ENCODE assay signal across 1 cellular context in genomic region chr13:49936085-49936942, GRCh38.
TF ChIP-seq lines count a peak whose summit lies in the region.

Gene SPRYD7 (minus strand): TSS chr13:49936340. CDS start chr13:49936235, 105 bp downstream.

TF ChIP-seq in HepG2, 621 proteins besides CTCF, POLR2A, EP300 and RAD21 (continued from another document and continues in another):
- TF ChIP-seq MYPOP (CRISPR knock-in tag; IDR thresholded peaks at IDR 0.05) = 0 out of 2 replicates have a peak, but pooled peaks have one; percentile 39
- TF ChIP-seq ATF7 (IDR thresholded peaks at IDR 0.05) = no peak
- no peak for TF ChIP-seq ATF7 (CRISPR knock-in tag; IDR thresholded peaks at IDR 0.05)
- no peak for TF ChIP-seq U2AF2 (IDR thresholded peaks at IDR 0.05; ENCODE audit: low read depth, low read length)
- peak; percentile 86 for TF ChIP-seq ZNF292 (CRISPR knock-in tag; IDR thresholded peaks at IDR 0.05; ENCODE audit: borderline replicate concordance, low read depth)
- no peak for TF ChIP-seq MTF2 (CRISPR knock-in tag; IDR thresholded peaks at IDR 0.05; ENCODE audit: borderline replicate concordance)
- peak; percentile 44; the same call in 1 of the 2 replicates for TF ChIP-seq MAX (IDR thresholded peaks at IDR 0.05)
- TF ChIP-seq BRD4 (CRISPR knock-in tag; IDR thresholded peaks at IDR 0.05) = 0 out of 2 replicates have a peak, but pooled peaks have one; percentile 64
- TF ChIP-seq SSRP1 (CRISPR knock-in tag; IDR thresholded peaks at IDR 0.05) = no peak
- no peak for TF ChIP-seq ZMAT5 (CRISPR knock-in tag; IDR thresholded peaks at IDR 0.05; ENCODE audit: borderline replicate concordance, low read depth)
- TF ChIP-seq ZNF549 (CRISPR knock-in tag; IDR thresholded peaks at IDR 0.05) = no peak
- TF ChIP-seq EED (CRISPR knock-in tag; IDR thresholded peaks at IDR 0.05) = peak; percentile 70
- no peak for TF ChIP-seq NFE2 (CRISPR knock-in tag; IDR thresholded peaks at IDR 0.05)
- 0 out of 2 replicates have a peak, but pooled peaks have one; percentile 69 for TF ChIP-seq ZNF589 (CRISPR knock-in tag; conservative IDR thresholded peaks at IDR 0.05)
- TF ChIP-seq SP1 (IDR thresholded peaks at IDR 0.05) = no peak
- TF ChIP-seq SP1 (CRISPR knock-in tag; IDR thresholded peaks at IDR 0.05) = no peak; the same call in none of the 2 replicates
- no peak; the same call in 1 of the 2 replicates for TF ChIP-seq TGIF2 (CRISPR knock-in tag; IDR thresholded peaks at IDR 0.05)
- TF ChIP-seq DMTF1 (CRISPR knock-in tag; IDR thresholded peaks at IDR 0.05) = no peak
- no peak; the same call in 1 of the 2 replicates for TF ChIP-seq ZBTB3 (CRISPR knock-in tag; IDR thresholded peaks at IDR 0.05; ENCODE audit: borderline replicate concordance, low read depth)
- no peak for TF ChIP-seq ZNF136 (CRISPR knock-in tag; IDR thresholded peaks at IDR 0.05; ENCODE audit: low read depth)
- peak; percentile 43; the same call in 1 of the 2 replicates for TF ChIP-seq ZNF652 (CRISPR knock-in tag; IDR thresholded peaks at IDR 0.05; ENCODE audit: borderline replicate concordance, low read depth)
- peak; percentile 81 for TF ChIP-seq DRAP1 (CRISPR knock-in tag; IDR thresholded peaks at IDR 0.05)
- no peak for TF ChIP-seq NFAT5 (CRISPR knock-in tag; IDR thresholded peaks at IDR 0.05)
- 0 out of 2 replicates have a peak, but pooled peaks have one; percentile 63 for TF ChIP-seq DNMT1 (CRISPR knock-in tag; IDR thresholded peaks at IDR 0.05)
- TF ChIP-seq IKZF1 (IDR thresholded peaks at IDR 0.05) = no peak
- no peak for TF ChIP-seq ZBTB37 (CRISPR knock-in tag; IDR thresholded peaks at IDR 0.05)
- TF ChIP-seq THAP7 (CRISPR knock-in tag; IDR thresholded peaks at IDR 0.05) = no peak
- TF ChIP-seq ZNF556 (CRISPR knock-in tag; IDR thresholded peaks at IDR 0.05; ENCODE audit: borderline replicate concordance) = peak; percentile 91; the same call in 1 of the 2 replicates
- TF ChIP-seq CREB1 (IDR thresholded peaks at IDR 0.05) = peak; percentile 25; the same call in 1 of the 2 replicates
- no peak for TF ChIP-seq CREB1 (CRISPR knock-in tag; IDR thresholded peaks at IDR 0.05)
- TF ChIP-seq RBFOX2 (IDR thresholded peaks at IDR 0.05; ENCODE audit: low read depth, low read length) = peak; percentile 92
- TF ChIP-seq TRIM24 (CRISPR knock-in tag; IDR thresholded peaks at IDR 0.05) = no peak
- TF ChIP-seq HCFC1 (IDR thresholded peaks at IDR 0.05; ENCODE audit: low read depth, low read length) = peak; percentile 23; the same call in 1 of the 2 replicates
- TF ChIP-seq ZC3H13 (CRISPR knock-in tag; IDR thresholded peaks at IDR 0.05) = peak; percentile 70
- no peak for TF ChIP-seq BCLAF1 (IDR thresholded peaks at IDR 0.05)
- no peak for TF ChIP-seq FUBP1 (CRISPR knock-in tag; IDR thresholded peaks at IDR 0.05; ENCODE audit: borderline replicate concordance)
- TF ChIP-seq MED13 (CRISPR knock-in tag; IDR thresholded peaks at IDR 0.05) = 0 out of 2 replicates have a peak, but pooled peaks have one; percentile 42
- peak; percentile 65; the same call in 1 of the 2 replicates for TF ChIP-seq CHCHD3 (CRISPR knock-in tag; IDR thresholded peaks at IDR 0.05)
- TF ChIP-seq SOX6 (IDR thresholded peaks at IDR 0.05) = no peak
- TF ChIP-seq SOX6 (CRISPR knock-in tag; IDR thresholded peaks at IDR 0.05) = peak; percentile 84
- TF ChIP-seq PAF1 (CRISPR knock-in tag; IDR thresholded peaks at IDR 0.05) = no peak
- no peak for TF ChIP-seq TCF12 (IDR thresholded peaks at IDR 0.05)
- 0 out of 2 replicates have a peak, but pooled peaks have one; percentile 69 for TF ChIP-seq TCF12 (CRISPR knock-in tag; IDR thresholded peaks at IDR 0.05)
- TF ChIP-seq NRL (CRISPR knock-in tag; IDR thresholded peaks at IDR 0.05; ENCODE audit: borderline replicate concordance) = peak; percentile 58; the same call in 1 of the 2 replicates
- TF ChIP-seq ZNF317 (CRISPR knock-in tag; IDR thresholded peaks at IDR 0.05) = peak; percentile 78
- peak; percentile 82; the same call in 1 of the 2 replicates for TF ChIP-seq GATAD2A (CRISPR knock-in tag; IDR thresholded peaks at IDR 0.05)
- TF ChIP-seq ATF5 (CRISPR knock-in tag; IDR thresholded peaks at IDR 0.05; ENCODE audit: low read depth) = no peak
- no peak for TF ChIP-seq ZNF530 (CRISPR knock-in tag; IDR thresholded peaks at IDR 0.05; ENCODE audit: low read depth)
- TF ChIP-seq NR2C2 (CRISPR knock-in tag; IDR thresholded peaks at IDR 0.05; ENCODE audit: borderline replicate concordance) = no peak; the same call in 1 of the 2 replicates
